In genomic region chr1:28737245-28738137, GRCh38 we compare ENCODE assay signal across 1 cellular context.
TF ChIP-seq lines count a peak whose summit lies in the region.

No MANE protein-coding gene starts in this region.

TF ChIP-seq in SK-N-SH treated with all-trans-retinoic acid at 6 μM for 48 hours, 23 proteins besides CTCF, POLR2A, EP300 and RAD21 (continued from another document):
- TF ChIP-seq CREB5 (CRISPR knock-in tag; IDR thresholded peaks at IDR 0.05; ENCODE audit: low read depth) (no peak), OSR1 (CRISPR knock-in tag; IDR thresholded peaks at IDR 0.05) (no peak), ZC3H10 (CRISPR knock-in tag; IDR thresholded peaks at IDR 0.05) (no peak), ISL1 (CRISPR knock-in tag; IDR thresholded peaks at IDR 0.05) (no peak), TOX (CRISPR knock-in tag; IDR thresholded peaks at IDR 0.05; ENCODE audit: borderline replicate concordance) (no peak), CSRNP3 (CRISPR knock-in tag; IDR thresholded peaks at IDR 0.05) (no peak)
